14 cellular contexts compared by ENCODE assay signal in genomic region chr7:64802699-64803098, GRCh38. TPM values are rescaled to one million over a fixed set of nuclear protein-coding genes. Genes with fewer than 3 reads are reported as not detected.
DNase-seq lines count a peak whose midpoint lies in the region; ATAC-seq and TF ChIP-seq lines count a peak whose summit lies in the region.
"Had no signal": no experiment of that assay in that cellular context is flagged by ENCODE, and none has a peak within 500 bp of the region (broad histone marks: within the 10 kb centered on the region; RNA-seq: fewer than 3 reads in every experiment).

No MANE protein-coding gene starts in this region.

- TF ChIP-seq CTCF in psoas muscle (IDR thresholded peaks at IDR 0.05), result no peak

- intact Hi-C loops in psoas muscle (cut with DNase I), result no loop called here

- H3K36me3 ChIP-seq in HUES48 (ENCODE audit: control insufficient read depth, insufficient read depth, low read length), result peaks cover 30% of the 10 kb centered on the region
- peaks cover 0 to 16% of the 10 kb centered on the region in 2 donors for H3K36me3 ChIP-seq in psoas muscle (ENCODE audit: insufficient read depth in 1 of 2, low read depth in 1 of 2)

- 52 to 69% (median 57%) methylated on average over 2 of the region's 2 CpGs for WGBS in psoas muscle, 3 donors

- H3K27me3 ChIP-seq in HUES48 (ENCODE audit: control insufficient read depth, insufficient read depth, low read length), result no peaks in the 10 kb centered on the region
- no peaks in the 10 kb centered on the region for H3K27me3 ChIP-seq in psoas muscle (ENCODE audit: insufficient read depth in 3 of 3, low read length in 2 of 3)

- DNase-seq in SK-N-DZ (ENCODE audit: low spot score), result peak; percentile 24
- peak; percentile 19 for DNase-seq in globus pallidus (ENCODE audit: low spot score)
- no peak for DNase-seq in psoas muscle
- no peak for DNase-seq in stimulated activated CD8-positive, alpha-beta memory T cell treated with anti-CD3 and anti-CD28 coated beads, Interleukin-4, amount 100 ng/mL, for 48 hours
- DNase-seq in NCI-H2107 treated with DMSO at 0.1 percent for 48 hours (lab: John Stamatoyannopoulos, UW; ENCODE audit: unreplicated experiment), result no peak
- DNase-seq: CD4-positive, alpha-beta T cell; DMS79; GM23248; NCI-H1436 treated with DMSO at 0.1 percent for 48 hours; NCI-H2081; NCI-H524; RPMI8226 had no signal

- peak overlapping the region; percentile 37; the same call in 1 of the 2 replicates for H3K9ac ChIP-seq in HUES48 (ENCODE audit: low read depth, low read length)
- H3K9ac ChIP-seq: GM23248 had no signal

- peak overlapping the region; percentile 76 for H3K27ac ChIP-seq in HUES48 (ENCODE audit: low read depth, low read length)
- H3K27ac ChIP-seq in psoas muscle, result peak overlapping the region; percentile 63
- H3K27ac ChIP-seq: GM23248 had no signal

- H3K4me1 ChIP-seq in HUES48 (ENCODE audit: control insufficient read depth, insufficient read depth, low read length) (peaks cover 38% of the 10 kb centered on the region), psoas muscle (peaks cover 24% of the 10 kb centered on the region)

- H3K9me3 ChIP-seq in HUES48 (ENCODE audit: control insufficient read depth, insufficient read depth, low read length) (peaks cover 28% of the 10 kb centered on the region), psoas muscle (no peaks in the 10 kb centered on the region)

- peak overlapping the region; percentile 6; the same call in 1 of the 2 replicates for H3K4me3 ChIP-seq in HUES48 (ENCODE audit: low read depth, low read length)
- H3K4me3 ChIP-seq in psoas muscle, result no peak overlapping the region
- H3K4me3 ChIP-seq: GM23248 had no signal

- ATAC-seq in psoas muscle (no peak), GM21723 (IDR thresholded peaks at IDR 0.05; ENCODE audit: unreplicated experiment) (no peak)

RNA-seq across cellular contexts. Expression of gene ZNF138, which starts 8.5 kb away (rescaled TPM):
- polyA plus RNA-seq in SK-N-DZ (2014; cell fraction: cytosol; rRNA removed), result 16.0 and 17.4 TPM in 2 replicates
- 18.3 and 28.2 TPM in 2 replicates for polyA plus RNA-seq in SK-N-DZ (2014; cell fraction: nucleus; rRNA removed)
- total RNA-seq in psoas muscle, result 1 to 10 TPM; 3.9 to 9.7 (median 6.0) TPM
- polyA plus RNA-seq in psoas muscle, result 10 to 100 TPM in 1 of 3 donors, 1 to 10 TPM in 2; 2.6 to 11.7 (median 3.5) TPM

Comparison
In these comparisons a context has a peak if more than half of its experiments do, and no peak if none do; other contexts are left out.
1. DNase-seq: peak in SK-N-DZ (single experiment) and globus pallidus (single experiment); none in psoas muscle (0 of 2), stimulated activated CD8-positive, alpha-beta memory T cell treated with anti-CD3 and anti-CD28 coated beads, Interleukin-4, amount 100 ng/mL, for 48 hours (single experiment) and NCI-H2107 treated with DMSO at 0.1 percent for 48 hours (single experiment).